Comparison of ENCODE assay signal across 14 cellular contexts in the genomic region with DNA sequence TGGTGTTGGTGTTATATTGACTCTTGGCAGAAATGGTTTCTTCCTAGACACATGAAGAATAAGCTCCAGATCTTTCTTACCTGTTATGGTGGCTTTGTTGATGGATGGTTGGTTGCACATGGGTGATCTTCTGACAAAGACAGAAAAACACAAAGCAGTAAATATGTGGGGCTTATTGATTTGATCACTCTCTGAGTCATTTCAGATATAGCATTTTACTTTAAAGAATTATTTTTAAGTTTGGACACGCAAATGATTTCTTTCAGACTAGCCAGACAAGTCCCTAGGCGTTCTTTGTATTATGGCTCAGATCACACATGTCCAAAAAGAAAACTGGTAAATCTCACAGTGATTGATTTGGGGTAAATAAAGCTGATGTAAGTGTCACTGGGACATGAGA.
DNase-seq lines count a peak whose midpoint lies in the region; ATAC-seq lines count a peak whose summit lies in the region.
"Had no signal": no experiment of that assay in that cellular context is flagged by ENCODE, and none has a peak within 500 bp of the region (broad histone marks: within the 10 kb centered on the region; RNA-seq: fewer than 3 reads in every experiment).

No MANE protein-coding gene starts in this region.

- H3K27me3 Mint-ChIP-seq in activated naive CD4-positive, alpha-beta T cell treated with anti-CD3 and anti-CD28 coated beads, Interleukin-2, amount 10 ng/mL, durations not matched to agents 7 days and 5 days = peaks cover 15% of the 10 kb centered on the region

- H3K27ac Mint-ChIP-seq in activated naive CD4-positive, alpha-beta T cell treated with anti-CD3 and anti-CD28 coated beads, Interleukin-2, amount 10 ng/mL, durations not matched to agents 7 days and 5 days = no peak overlapping the region
- H3K27ac Mint-ChIP-seq: nephron progenitor cell had no signal

- H3K36me3 Mint-ChIP-seq in activated naive CD4-positive, alpha-beta T cell treated with anti-CD3 and anti-CD28 coated beads, Interleukin-2, amount 10 ng/mL, durations not matched to agents 7 days and 5 days = no peaks in the 10 kb centered on the region

- no peak overlapping the region for H3K4me3 Mint-ChIP-seq in activated naive CD4-positive, alpha-beta T cell treated with anti-CD3 and anti-CD28 coated beads, Interleukin-2, amount 10 ng/mL, durations not matched to agents 7 days and 5 days
- H3K4me3 Mint-ChIP-seq: nephron progenitor cell had no signal

- H3K9me3 Mint-ChIP-seq in activated naive CD4-positive, alpha-beta T cell treated with anti-CD3 and anti-CD28 coated beads, Interleukin-2, amount 10 ng/mL, durations not matched to agents 7 days and 5 days = no peaks in the 10 kb centered on the region
- H3K9me3 Mint-ChIP-seq: nephron progenitor cell had no signal

- peaks cover 22% of the 10 kb centered on the region for H3K4me1 Mint-ChIP-seq in activated naive CD4-positive, alpha-beta T cell treated with anti-CD3 and anti-CD28 coated beads, Interleukin-2, amount 10 ng/mL, durations not matched to agents 7 days and 5 days

- ATAC-seq in GM18520 (IDR thresholded peaks at IDR 0.05; ENCODE audit: unreplicated experiment) (peak; percentile 67), GM21381 (IDR thresholded peaks at IDR 0.05; ENCODE audit: unreplicated experiment) (peak; percentile 72), HG02970 (IDR thresholded peaks at IDR 0.05; ENCODE audit: low FRiP score, unreplicated experiment) (peak; percentile 72), HG03558 (IDR thresholded peaks at IDR 0.05; ENCODE audit: extremely low read depth, unreplicated experiment) (peak; percentile 68)
- ATAC-seq: upper lobe of right lung had no signal

- no peak for DNase-seq in stimulated activated CD4-positive, alpha-beta T cell treated with anti-CD3 and anti-CD28 coated beads, Interleukin-4, amount 100 ng/mL, for 24 hours
- DNase-seq in activated naive CD4-positive, alpha-beta T cell (lab: John Stamatoyannopoulos, UW) = no peak
- no peak for DNase-seq in DMS53 (lab: John Stamatoyannopoulos, UW)
- DNase-seq in activated naive CD4-positive, alpha-beta T cell treated with anti-CD3 and anti-CD28 coated beads, Interleukin-2, amount 10 ng/mL, durations not matched to agents 7 days and 5 days = no peak
- DNase-seq: activated CD8-positive, alpha-beta memory T cell treated with anti-CD3 and anti-CD28 coated beads, Interleukin-2, amount 50 U/mL, for 48 hours; anterior cingulate cortex; effector CD8-positive, alpha-beta T cell; NCI-H446 treated with DMSO at 0.1 percent for 48 hours; nephron progenitor cell; upper lobe of right lung had no signal

- CTCF ChIA-PET in activated naive CD4-positive, alpha-beta T cell treated with anti-CD3 and anti-CD28 coated beads, Interleukin-2, amount 10 ng/mL, durations not matched to agents 7 days and 5 days (lab: Charles Lee) = interaction anchor here (0.6 to 4.8 kb wide), 5 partner anchors 8 to 294 kb away, joined by 3 to 19 read pairs (median 18); no protein-coding TSS in a partner anchor
